In the genomic region with DNA sequence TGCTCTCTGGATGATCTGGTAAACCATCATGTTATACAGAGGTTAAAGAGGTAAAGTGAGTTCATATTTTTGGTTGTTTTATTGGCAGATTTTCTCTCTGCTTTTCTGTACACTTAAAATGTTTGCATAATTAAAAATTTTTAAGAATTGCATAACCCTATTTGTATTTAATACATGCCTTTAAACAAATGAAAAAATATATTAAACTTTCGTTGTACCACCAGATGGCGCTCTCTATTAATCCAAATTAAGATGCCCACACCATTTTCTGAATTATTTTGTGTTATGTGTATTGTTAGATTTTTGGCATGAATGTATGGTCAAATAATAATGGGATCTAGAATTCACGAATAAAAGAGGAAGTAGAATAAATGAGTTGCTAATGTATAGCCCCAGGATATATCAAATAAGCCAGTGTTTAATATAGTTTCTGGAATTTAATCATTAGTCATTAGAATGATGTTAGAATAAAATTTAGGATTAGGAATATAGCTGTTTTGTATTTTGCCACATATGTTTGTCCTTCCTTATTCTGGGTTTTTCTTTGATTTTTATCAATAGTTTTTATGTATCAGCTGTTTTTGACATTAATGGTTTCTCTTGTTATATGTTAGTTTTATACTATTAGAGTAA, we compare ENCODE assay signal across 9 cellular contexts. TPM values are rescaled to one million over a fixed set of nuclear protein-coding genes. Genes with fewer than 3 reads are reported as not detected.
A peak's percentile ranks its signal among the peaks of the same experiment; 100 is the strongest.
DNase-seq lines count a peak whose midpoint lies in the region; ATAC-seq and FAIRE-seq lines count a peak whose summit lies in the region.
"Had no signal": no experiment of that assay in that cellular context is flagged by ENCODE, and none has a peak within 500 bp of the region (broad histone marks: within the 10 kb centered on the region; RNA-seq: fewer than 3 reads in every experiment).

No MANE protein-coding gene starts in this region.

- peak; percentile 44 for DNase-seq in EH (ENCODE audit: low read depth)
- peak; percentile 45 for DNase-seq in M059J (ENCODE audit: low read depth)
- DNase-seq in T-helper 17 cell: no peak
- peak in 1 of 2 donors; percentile 8 for DNase-seq in frontal cortex (ENCODE audit: low spot score in 2 of 2)
- DNase-seq in stromal cell of bone marrow (ENCODE audit: low read depth): peak; percentile 26
- DNase-seq in activated CD8-positive, alpha-beta memory T cell treated with anti-CD3 and anti-CD28 coated beads, Interleukin-2, amount 10 ng/mL, durations not matched to agents 7 days and 5 days: no peak
- DNase-seq in iPS-NIHi11 (ENCODE audit: low spot score): no peak

- peak overlapping the region; percentile 49 for H3K27ac Mint-ChIP-seq in T-helper 17 cell
- no peak overlapping the region for H3K27ac Mint-ChIP-seq in activated CD8-positive, alpha-beta memory T cell treated with anti-CD3 and anti-CD28 coated beads, Interleukin-2, amount 10 ng/mL, durations not matched to agents 7 days and 5 days

- H3K4me1 Mint-ChIP-seq in T-helper 17 cell: peaks cover 46% of the 10 kb centered on the region
- H3K4me1 Mint-ChIP-seq in activated CD8-positive, alpha-beta memory T cell treated with anti-CD3 and anti-CD28 coated beads, Interleukin-2, amount 10 ng/mL, durations not matched to agents 7 days and 5 days: peaks cover 14% of the 10 kb centered on the region

- FAIRE-seq in frontal cortex (lab: Jason Lieb, UNC): peak; percentile 96

- CTCF ChIA-PET in activated CD8-positive, alpha-beta memory T cell treated with anti-CD3 and anti-CD28 coated beads, Interleukin-2, amount 10 ng/mL, durations not matched to agents 7 days and 5 days (lab: Charles Lee): interaction anchor here (0.9 to 2.5 kb wide), 10 partner anchors 11 to 337 kb away, joined by 3 to 39 read pairs (median 5); partner anchors contain the start of genes B3GAT2 and FAM135A

- ATAC-seq in T-helper 17 cell: no peak
- ATAC-seq in activated CD8-positive, alpha-beta memory T cell treated with anti-CD3 and anti-CD28 coated beads, Interleukin-2, amount 10 ng/mL, durations not matched to agents 7 days and 5 days: no peak
- ATAC-seq in HG03196 (IDR thresholded peaks at IDR 0.05; ENCODE audit: unreplicated experiment): no peak

- H3K36me3 Mint-ChIP-seq in T-helper 17 cell (ENCODE audit: low read depth): no peaks in the 10 kb centered on the region
- H3K36me3 Mint-ChIP-seq in activated CD8-positive, alpha-beta memory T cell treated with anti-CD3 and anti-CD28 coated beads, Interleukin-2, amount 10 ng/mL, durations not matched to agents 7 days and 5 days: peaks cover 4% of the 10 kb centered on the region

- no peak overlapping the region for H3K4me3 Mint-ChIP-seq in T-helper 17 cell
- no peak overlapping the region for H3K4me3 Mint-ChIP-seq in activated CD8-positive, alpha-beta memory T cell treated with anti-CD3 and anti-CD28 coated beads, Interleukin-2, amount 10 ng/mL, durations not matched to agents 7 days and 5 days

- no peaks in the 10 kb centered on the region for H3K27me3 Mint-ChIP-seq in T-helper 17 cell
- H3K27me3 Mint-ChIP-seq in activated CD8-positive, alpha-beta memory T cell treated with anti-CD3 and anti-CD28 coated beads, Interleukin-2, amount 10 ng/mL, durations not matched to agents 7 days and 5 days: no peaks in the 10 kb centered on the region

- H3K9me3 Mint-ChIP-seq in activated CD8-positive, alpha-beta memory T cell treated with anti-CD3 and anti-CD28 coated beads, Interleukin-2, amount 10 ng/mL, durations not matched to agents 7 days and 5 days (ENCODE audit: low read depth): no peaks in the 10 kb centered on the region

- H3K9me3 ChIP-seq in T-helper 17 cell (ENCODE audit: control insufficient read depth, low read length, poor library complexity, severe bottlenecking): no peaks in the 10 kb centered on the region
- H3K9me3 ChIP-seq: SJCRH30 had no signal

RNA-seq across cellular contexts. Expression of gene SMAP1, which starts 38.9 kb away (rescaled TPM):
- 34.6 and 41.1 TPM in 2 replicates for total RNA-seq in M059J (2014; rRNA removed; shearing (Covaris generic))
- 10 to 100 TPM; 35.7 to 38.7 TPM for total RNA-seq in T-helper 17 cell
- total RNA-seq in frontal cortex: 71.3 TPM
- 10 to 100 TPM; 33.2 to 33.7 TPM for total RNA-seq in activated CD8-positive, alpha-beta memory T cell treated with anti-CD3 and anti-CD28 coated beads, Interleukin-2, amount 10 ng/mL, durations not matched to agents 7 days and 5 days

Comparison
In these comparisons a context has a peak if more than half of its experiments do, and no peak if none do; other contexts are left out.
1. DNase-seq: peak in EH (single experiment), M059J (single experiment) and stromal cell of bone marrow (single experiment); none in T-helper 17 cell (0 of 3), activated CD8-positive, alpha-beta memory T cell treated with anti-CD3 and anti-CD28 coated beads, Interleukin-2, amount 10 ng/mL, durations not matched to agents 7 days and 5 days (single experiment) and iPS-NIHi11 (single experiment).